In genomic region chr12:57474862-57475261, GRCh38 we compare ENCODE assay signal across 10 cellular contexts. TPM values are rescaled to one million over a fixed set of nuclear protein-coding genes. Genes with fewer than 3 reads are reported as not detected.
DNase-seq lines count a peak whose midpoint lies in the region; ATAC-seq and TF ChIP-seq lines count a peak whose summit lies in the region.
"Had no signal": no experiment of that assay in that cellular context is flagged by ENCODE, and none has a peak within 500 bp of the region (broad histone marks: within the 10 kb centered on the region; RNA-seq: fewer than 3 reads in every experiment).

No MANE protein-coding gene starts in this region.

- H3K27me3 ChIP-seq in iPS-15b (ENCODE audit: control insufficient read depth, insufficient read depth, low read length) (peaks cover 63% of the 10 kb centered on the region), MM.1S (replicated peaks; ENCODE audit: insufficient read depth, low read length) (no peaks in the 10 kb centered on the region)

- H3K27ac Mint-ChIP-seq in CD14-positive monocyte = peak overlapping the region in 4 of 7 donors; percentile 30 to 80 (median 36)

- H3K27me3 Mint-ChIP-seq in CD14-positive monocyte (ENCODE audit: low read depth in 3 of 3) = peaks cover 0 to 2% (median 1%) of the 10 kb centered on the region in 3 donors

- DNase-seq in CD14-positive monocyte (ENCODE audit: low spot score) = no peak
- DNase-seq in NCI-H2107 (lab: John Stamatoyannopoulos, UW) = peak; percentile 46
- DNase-seq in MM.1S = no peak
- no peak for DNase-seq in EL
- DNase-seq: DND-41; left lung; stimulated activated CD4-positive, alpha-beta T cell treated with anti-CD3 and anti-CD28 coated beads, Interleukin-12 subunit alpha, Interleukin-12 subunit beta, amount 100 ng/mL, for 4 hours had no signal

- no peaks in the 10 kb centered on the region for H3K9me2 ChIP-seq in MM.1S (replicated peaks; ENCODE audit: insufficient read depth, low read length)

- no peaks in the 10 kb centered on the region for H3K79me2 ChIP-seq in MM.1S (ENCODE audit: low read length)

- H3K36me3 ChIP-seq in iPS-15b (ENCODE audit: control insufficient read depth, insufficient read depth, low read length) (peaks cover 5% of the 10 kb centered on the region), MM.1S (replicated peaks; ENCODE audit: insufficient read depth, low read length) (no peaks in the 10 kb centered on the region)

- no peak overlapping the region for H3K9ac ChIP-seq in iPS-15b (ENCODE audit: low read depth, low read length)
- no peak overlapping the region for H3K9ac ChIP-seq in MM.1S (ENCODE audit: low read length)

- H3K9me3 Mint-ChIP-seq in CD14-positive monocyte = peaks cover 0 to 1% (median 0%) of the 10 kb centered on the region in 7 donors

- no peak overlapping the region for H3K27ac ChIP-seq in MM.1S (ENCODE audit: low read length)
- H3K27ac ChIP-seq: left lung had no signal

- intact Hi-C loops in CD14-positive monocyte (cut with micrococcal nuclease) = loop anchor here (5.0 to 10.0 kb wide), 4 partner anchors 47 to 150 kb away; partner anchors contain the start of genes DCTN2 (in 2 of the 2), DDIT3 (in 1 of the 2) and MBD6 (in 1 of the 2)

- peak overlapping the region; percentile 14 to 26 for H3K4me3 Mint-ChIP-seq in CD14-positive monocyte

- peaks cover 73% of the 10 kb centered on the region for H3K4me1 Mint-ChIP-seq in CD14-positive monocyte

- H2AFZ ChIP-seq in MM.1S (ENCODE audit: low read length) = no peak overlapping the region

- H4K20me1 ChIP-seq in MM.1S (ENCODE audit: insufficient read depth, low read length) = no peaks in the 10 kb centered on the region

- TF ChIP-seq CTCF in CD14-positive monocyte (IDR thresholded peaks at IDR 0.05) (no peak), MM.1S (IDR thresholded peaks at IDR 0.05; ENCODE audit: low read length) (no peak)

- H3K4me3 ChIP-seq in iPS-15b (ENCODE audit: low read depth, low read length) (peak overlapping the region; percentile 45), MM.1S (ENCODE audit: low read length) (no peak overlapping the region)

- no peak for ATAC-seq in HG02610 (IDR thresholded peaks at IDR 0.05; ENCODE audit: unreplicated experiment)

- H3K4me2 ChIP-seq in MM.1S (ENCODE audit: low read depth, low read length) = no peak overlapping the region

- no peaks in the 10 kb centered on the region for H3F3A ChIP-seq in MM.1S (ENCODE audit: insufficient read depth, low read length)

- H3K9me3 ChIP-seq in iPS-15b (ENCODE audit: control insufficient read depth, insufficient read depth, low read length) (no peaks in the 10 kb centered on the region), MM.1S (replicated peaks; ENCODE audit: insufficient read depth, low read length) (no peaks in the 10 kb centered on the region)
- H3K9me3 ChIP-seq: left lung, upper lobe of left lung had no signal

- H3K36me3 Mint-ChIP-seq in CD14-positive monocyte = peaks cover 39 to 59% of the 10 kb centered on the region in 2 donors

- peaks cover 6% of the 10 kb centered on the region for H3K4me1 ChIP-seq in iPS-15b (ENCODE audit: control insufficient read depth, insufficient read depth, low read length)
- H3K4me1 ChIP-seq in MM.1S (ENCODE audit: low read length) = peaks cover 8% of the 10 kb centered on the region; the same call in 1 of the 2 replicates

RNA-seq across cellular contexts. Expression of gene ARHGAP9, which starts 4.8 kb away (rescaled TPM):
- 100 to 1,000 TPM; 211 to 213 TPM for polyA plus RNA-seq in CD14-positive monocyte

RNA-seq across cellular contexts. Expression of gene MARS1, which starts 13.0 kb away (rescaled TPM):
- 10 to 100 TPM; 63.5 to 79.8 TPM for polyA plus RNA-seq in CD14-positive monocyte

RNA-seq across cellular contexts. Expression of gene GLI1, which starts 15.3 kb away (rescaled TPM):
- not detected for polyA plus RNA-seq in CD14-positive monocyte

RNA-seq across cellular contexts. Expression of gene INHBE, which starts 19.8 kb away (rescaled TPM):
- polyA plus RNA-seq in CD14-positive monocyte = not detected

RNA-seq across cellular contexts. Expression of gene INHBC, which starts 40.3 kb away (rescaled TPM):
- polyA plus RNA-seq in CD14-positive monocyte = not detected
